1 cellular context compared by ENCODE assay signal in the genomic region with DNA sequence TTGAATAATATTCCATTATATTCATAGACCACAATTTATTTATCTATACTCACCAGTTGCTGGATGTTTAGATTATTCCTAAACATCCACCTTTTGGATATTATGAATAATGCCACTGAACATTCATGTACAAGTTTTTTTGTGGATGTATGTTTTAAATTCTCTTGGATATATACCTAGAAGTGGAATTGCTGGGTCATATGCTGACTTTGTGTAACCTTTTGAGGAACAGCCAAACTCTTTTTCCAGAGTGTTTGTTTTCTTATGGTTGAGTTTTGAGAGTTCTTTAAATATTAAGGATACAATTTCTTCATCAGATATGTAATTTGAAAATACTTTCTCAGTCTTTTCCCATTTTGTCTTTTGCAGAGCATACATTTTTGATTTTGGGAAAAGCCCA.
TF ChIP-seq lines count a peak whose summit lies in the region.

No MANE protein-coding gene starts in this region.

TF ChIP-seq in HepG2, 621 proteins besides CTCF, POLR2A, EP300 and RAD21:
- TF ChIP-seq, protein P1, sequence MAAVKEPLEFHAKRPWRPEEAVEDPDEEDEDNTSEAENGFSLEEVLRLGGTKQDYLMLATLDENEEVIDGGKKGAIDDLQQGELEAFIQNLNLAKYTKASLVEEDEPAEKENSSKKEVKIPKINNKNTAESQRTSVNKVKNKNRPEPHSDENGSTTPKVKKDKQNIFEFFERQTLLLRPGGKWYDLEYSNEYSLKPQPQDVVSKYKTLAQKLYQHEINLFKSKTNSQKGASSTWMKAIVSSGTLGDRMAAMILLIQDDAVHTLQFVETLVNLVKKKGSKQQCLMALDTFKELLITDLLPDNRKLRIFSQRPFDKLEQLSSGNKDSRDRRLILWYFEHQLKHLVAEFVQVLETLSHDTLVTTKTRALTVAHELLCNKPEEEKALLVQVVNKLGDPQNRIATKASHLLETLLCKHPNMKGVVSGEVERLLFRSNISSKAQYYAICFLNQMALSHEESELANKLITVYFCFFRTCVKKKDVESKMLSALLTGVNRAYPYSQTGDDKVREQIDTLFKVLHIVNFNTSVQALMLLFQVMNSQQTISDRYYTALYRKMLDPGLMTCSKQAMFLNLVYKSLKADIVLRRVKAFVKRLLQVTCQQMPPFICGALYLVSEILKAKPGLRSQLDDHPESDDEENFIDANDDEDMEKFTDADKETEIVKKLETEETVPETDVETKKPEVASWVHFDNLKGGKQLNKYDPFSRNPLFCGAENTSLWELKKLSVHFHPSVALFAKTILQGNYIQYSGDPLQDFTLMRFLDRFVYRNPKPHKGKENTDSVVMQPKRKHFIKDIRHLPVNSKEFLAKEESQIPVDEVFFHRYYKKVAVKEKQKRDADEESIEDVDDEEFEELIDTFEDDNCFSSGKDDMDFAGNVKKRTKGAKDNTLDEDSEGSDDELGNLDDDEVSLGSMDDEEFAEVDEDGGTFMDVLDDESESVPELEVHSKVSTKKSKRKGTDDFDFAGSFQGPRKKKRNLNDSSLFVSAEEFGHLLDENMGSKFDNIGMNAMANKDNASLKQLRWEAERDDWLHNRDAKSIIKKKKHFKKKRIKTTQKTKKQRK (IDR thresholded peaks at IDR 0.05; ENCODE audit: low read length), result no peak
- no peak for TF ChIP-seq ZFP36 (IDR thresholded peaks at IDR 0.05; ENCODE audit: borderline replicate concordance, low read depth, low read length, partially characterized antibody)
- no peak for TF ChIP-seq DMAP1 (CRISPR knock-in tag; IDR thresholded peaks at IDR 0.05)
